ENCODE assay signal across 1 cellular context in the genomic region with DNA sequence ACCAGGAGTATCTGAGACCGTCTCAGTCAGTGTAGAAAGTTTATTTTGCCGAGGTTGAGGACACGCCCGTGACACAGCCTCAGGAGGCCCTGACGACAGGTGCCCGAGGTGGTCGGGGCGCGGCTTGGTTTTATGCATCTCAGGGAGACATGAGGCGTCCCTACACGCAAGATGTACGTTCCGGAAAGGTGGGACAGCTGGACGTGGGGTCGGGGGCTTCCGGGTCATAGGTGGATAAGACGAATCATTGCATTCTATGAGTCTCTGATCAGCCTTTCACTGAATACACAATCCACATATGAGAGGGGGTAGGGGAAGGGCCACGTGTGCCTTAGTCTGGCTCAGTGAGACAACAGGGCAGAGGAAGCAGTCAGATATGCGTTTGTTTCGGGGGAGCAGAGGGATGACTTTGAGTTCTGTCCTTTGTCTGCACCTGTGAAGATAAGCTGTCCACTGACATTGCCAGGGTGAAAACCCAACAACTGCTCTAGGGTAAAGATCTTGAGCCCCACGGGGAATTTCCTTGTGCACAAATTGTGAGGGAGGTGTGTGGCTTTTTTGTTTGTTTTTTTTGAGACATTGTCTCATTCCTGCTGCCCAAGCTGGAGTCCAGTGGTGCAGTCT.
TF ChIP-seq lines count a peak whose summit lies in the region.

No MANE protein-coding gene starts in this region.

TF ChIP-seq in GM23338, 12 proteins besides CTCF, POLR2A, EP300 and RAD21:
- TF ChIP-seq, protein P1, sequence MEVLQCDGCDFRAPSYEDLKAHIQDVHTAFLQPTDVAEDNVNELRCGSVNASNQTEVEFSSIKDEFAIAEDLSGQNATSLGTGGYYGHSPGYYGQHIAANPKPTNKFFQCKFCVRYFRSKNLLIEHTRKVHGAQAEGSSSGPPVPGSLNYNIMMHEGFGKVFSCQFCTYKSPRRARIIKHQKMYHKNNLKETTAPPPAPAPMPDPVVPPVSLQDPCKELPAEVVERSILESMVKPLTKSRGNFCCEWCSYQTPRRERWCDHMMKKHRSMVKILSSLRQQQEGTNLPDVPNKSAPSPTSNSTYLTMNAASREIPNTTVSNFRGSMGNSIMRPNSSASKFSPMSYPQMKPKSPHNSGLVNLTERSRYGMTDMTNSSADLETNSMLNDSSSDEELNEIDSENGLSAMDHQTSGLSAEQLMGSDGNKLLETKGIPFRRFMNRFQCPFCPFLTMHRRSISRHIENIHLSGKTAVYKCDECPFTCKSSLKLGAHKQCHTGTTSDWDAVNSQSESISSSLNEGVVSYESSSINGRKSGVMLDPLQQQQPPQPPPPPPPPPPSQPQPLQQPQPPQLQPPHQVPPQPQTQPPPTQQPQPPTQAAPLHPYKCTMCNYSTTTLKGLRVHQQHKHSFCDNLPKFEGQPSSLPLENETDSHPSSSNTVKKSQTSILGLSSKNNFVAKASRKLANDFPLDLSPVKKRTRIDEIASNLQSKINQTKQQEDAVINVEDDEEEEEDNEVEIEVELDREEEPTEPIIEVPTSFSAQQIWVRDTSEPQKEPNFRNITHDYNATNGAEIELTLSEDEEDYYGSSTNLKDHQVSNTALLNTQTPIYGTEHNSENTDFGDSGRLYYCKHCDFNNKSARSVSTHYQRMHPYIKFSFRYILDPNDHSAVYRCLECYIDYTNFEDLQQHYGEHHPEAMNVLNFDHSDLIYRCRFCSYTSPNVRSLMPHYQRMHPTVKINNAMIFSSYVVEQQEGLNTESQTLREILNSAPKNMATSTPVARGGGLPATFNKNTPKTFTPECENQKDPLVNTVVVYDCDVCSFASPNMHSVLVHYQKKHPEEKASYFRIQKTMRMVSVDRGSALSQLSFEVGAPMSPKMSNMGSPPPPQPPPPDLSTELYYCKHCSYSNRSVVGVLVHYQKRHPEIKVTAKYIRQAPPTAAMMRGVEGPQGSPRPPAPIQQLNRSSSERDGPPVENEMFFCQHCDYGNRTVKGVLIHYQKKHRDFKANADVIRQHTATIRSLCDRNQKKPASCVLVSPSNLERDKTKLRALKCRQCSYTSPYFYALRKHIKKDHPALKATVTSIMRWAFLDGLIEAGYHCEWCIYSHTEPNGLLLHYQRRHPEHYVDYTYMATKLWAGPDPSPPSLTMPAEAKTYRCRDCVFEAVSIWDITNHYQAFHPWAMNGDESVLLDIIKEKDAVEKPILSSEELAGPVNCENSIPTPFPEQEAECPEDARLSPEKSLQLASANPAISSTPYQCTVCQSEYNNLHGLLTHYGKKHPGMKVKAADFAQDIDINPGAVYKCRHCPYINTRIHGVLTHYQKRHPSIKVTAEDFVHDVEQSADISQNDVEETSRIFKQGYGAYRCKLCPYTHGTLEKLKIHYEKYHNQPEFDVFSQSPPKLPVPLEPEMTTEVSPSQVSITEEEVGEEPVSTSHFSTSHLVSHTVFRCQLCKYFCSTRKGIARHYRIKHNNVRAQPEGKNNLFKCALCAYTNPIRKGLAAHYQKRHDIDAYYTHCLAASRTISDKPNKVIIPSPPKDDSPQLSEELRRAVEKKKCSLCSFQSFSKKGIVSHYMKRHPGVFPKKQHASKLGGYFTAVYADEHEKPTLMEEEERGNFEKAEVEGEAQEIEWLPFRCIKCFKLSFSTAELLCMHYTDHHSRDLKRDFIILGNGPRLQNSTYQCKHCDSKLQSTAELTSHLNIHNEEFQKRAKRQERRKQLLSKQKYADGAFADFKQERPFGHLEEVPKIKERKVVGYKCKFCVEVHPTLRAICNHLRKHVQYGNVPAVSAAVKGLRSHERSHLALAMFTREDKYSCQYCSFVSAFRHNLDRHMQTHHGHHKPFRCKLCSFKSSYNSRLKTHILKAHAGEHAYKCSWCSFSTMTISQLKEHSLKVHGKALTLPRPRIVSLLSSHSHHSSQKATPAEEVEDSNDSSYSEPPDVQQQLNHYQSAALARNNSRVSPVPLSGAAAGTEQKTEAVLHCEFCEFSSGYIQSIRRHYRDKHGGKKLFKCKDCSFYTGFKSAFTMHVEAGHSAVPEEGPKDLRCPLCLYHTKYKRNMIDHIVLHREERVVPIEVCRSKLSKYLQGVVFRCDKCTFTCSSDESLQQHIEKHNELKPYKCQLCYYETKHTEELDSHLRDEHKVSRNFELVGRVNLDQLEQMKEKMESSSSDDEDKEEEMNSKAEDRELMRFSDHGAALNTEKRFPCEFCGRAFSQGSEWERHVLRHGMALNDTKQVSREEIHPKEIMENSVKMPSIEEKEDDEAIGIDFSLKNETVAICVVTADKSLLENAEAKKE (CRISPR knock-in tag; IDR thresholded peaks at IDR 0.05), result no peak
- TF ChIP-seq NANOG (IDR thresholded peaks at IDR 0.05; ENCODE audit: borderline replicate concordance) (no peak), ZNF331 (CRISPR knock-in tag; IDR thresholded peaks at IDR 0.05; ENCODE audit: low read depth) (no peak), EZH2 (IDR thresholded peaks at IDR 0.05; ENCODE audit: low read depth, unreplicated experiment) (no peak)
- TF ChIP-seq, protein P2, sequence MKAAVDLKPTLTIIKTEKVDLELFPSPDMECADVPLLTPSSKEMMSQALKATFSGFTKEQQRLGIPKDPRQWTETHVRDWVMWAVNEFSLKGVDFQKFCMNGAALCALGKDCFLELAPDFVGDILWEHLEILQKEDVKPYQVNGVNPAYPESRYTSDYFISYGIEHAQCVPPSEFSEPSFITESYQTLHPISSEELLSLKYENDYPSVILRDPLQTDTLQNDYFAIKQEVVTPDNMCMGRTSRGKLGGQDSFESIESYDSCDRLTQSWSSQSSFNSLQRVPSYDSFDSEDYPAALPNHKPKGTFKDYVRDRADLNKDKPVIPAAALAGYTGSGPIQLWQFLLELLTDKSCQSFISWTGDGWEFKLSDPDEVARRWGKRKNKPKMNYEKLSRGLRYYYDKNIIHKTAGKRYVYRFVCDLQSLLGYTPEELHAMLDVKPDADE (IDR thresholded peaks at IDR 0.05), result no peak
